15 cellular contexts compared by ENCODE assay signal in genomic region chr17:71004413-71004812, GRCh38.
DNase-seq lines count a peak whose midpoint lies in the region; ATAC-seq, FAIRE-seq and TF ChIP-seq lines count a peak whose summit lies in the region.
"Had no signal": no experiment of that assay in that cellular context is flagged by ENCODE, and none has a peak within 500 bp of the region (broad histone marks: within the 10 kb centered on the region; RNA-seq: fewer than 3 reads in every experiment).

No MANE protein-coding gene starts in this region.

- no peak for TF ChIP-seq CTCF in bronchial epithelial cell (IDR thresholded peaks at IDR 0.05; ENCODE audit: insufficient read depth, low read length, severe bottlenecking)
- TF ChIP-seq CTCF in neural progenitor cell (IDR thresholded peaks at IDR 0.05): no peak

- no peaks in the 10 kb centered on the region for H3K4me1 ChIP-seq in neural progenitor cell
- H3K4me1 ChIP-seq: BE2C had no signal

- no peaks in the 10 kb centered on the region for H3K79me2 ChIP-seq in neural progenitor cell (ENCODE audit: low read depth)

- no peak overlapping the region for H3K4me2 ChIP-seq in neural progenitor cell

- no peak overlapping the region for H3K27ac ChIP-seq in neural progenitor cell
- H3K27ac ChIP-seq: C4-2B had no signal

- no peaks in the 10 kb centered on the region for H3F3A ChIP-seq in neural progenitor cell (ENCODE audit: low read depth)

- H3K27ac Mint-ChIP-seq in neural progenitor cell: no peak overlapping the region
- no peak overlapping the region for H3K27ac Mint-ChIP-seq in immature natural killer cell
- H3K27ac Mint-ChIP-seq: CD4-positive, alpha-beta memory T cell had no signal

- FAIRE-seq in HTR-8/SVneo (lab: Jason Lieb, UNC) (peak; percentile 54), bronchial epithelial cell (lab: Jason Lieb, UNC) (no peak)
- FAIRE-seq: A204.1, GM12878, GM18507, H54 had no signal

- no peaks in the 10 kb centered on the region for H3K27me3 ChIP-seq in bronchial epithelial cell (ENCODE audit: control insufficient read depth, insufficient read depth, low read length)
- no peaks in the 10 kb centered on the region for H3K27me3 ChIP-seq in neural progenitor cell
- no peaks in the 10 kb centered on the region for H3K27me3 ChIP-seq in H7 (ENCODE audit: control insufficient read depth, insufficient read depth, low read length)
- H3K27me3 ChIP-seq: BE2C had no signal

- no peak overlapping the region for H3K4me3 ChIP-seq in bronchial epithelial cell (ENCODE audit: low read depth, low read length)
- no peak overlapping the region for H3K4me3 ChIP-seq in neural progenitor cell
- H3K4me3 ChIP-seq in H7 (ENCODE audit: insufficient read depth, low read depth, low read length): no peak overlapping the region
- H3K4me3 ChIP-seq: GM12878 had no signal

- H3K4me3 Mint-ChIP-seq in neural progenitor cell (no peak overlapping the region), immature natural killer cell (no peak overlapping the region)
- H3K4me3 Mint-ChIP-seq: CD4-positive, alpha-beta memory T cell had no signal

- DNase-seq in HTR-8/SVneo (ENCODE audit: insufficient read length, low spot score) (no peak), bronchial epithelial cell (ENCODE audit: low read depth) (peak; percentile 13), neural progenitor cell (ENCODE audit: low spot score) (no peak), H7 (no peak), GM19240 (ENCODE audit: insufficient read length, low spot score) (no peak), immature natural killer cell (no peak)
- DNase-seq: BE2C; CD4-positive, alpha-beta memory T cell; DMS79 had no signal

- H3K4me1 Mint-ChIP-seq in neural progenitor cell: no peaks in the 10 kb centered on the region
- no peaks in the 10 kb centered on the region for H3K4me1 Mint-ChIP-seq in immature natural killer cell
- H3K4me1 Mint-ChIP-seq: CD4-positive, alpha-beta memory T cell had no signal

- H4K20me1 ChIP-seq in neural progenitor cell (ENCODE audit: low read depth): no peaks in the 10 kb centered on the region

- peak overlapping the region; percentile 21 for H2AFZ ChIP-seq in neural progenitor cell (replicated peaks)

- H3K9me3 Mint-ChIP-seq in neural progenitor cell (no peaks in the 10 kb centered on the region), immature natural killer cell (peaks cover 4 to 48% (median 13%) of the 10 kb centered on the region in 6 donors)

- no peaks in the 10 kb centered on the region for H3K9me3 ChIP-seq in neural progenitor cell (ENCODE audit: low read depth)
- H3K9me3 ChIP-seq: BE2C had no signal

- no peak overlapping the region for H3K9ac ChIP-seq in neural progenitor cell

- no peaks in the 10 kb centered on the region for H3K36me3 Mint-ChIP-seq in neural progenitor cell
- H3K36me3 Mint-ChIP-seq in immature natural killer cell: no peaks in the 10 kb centered on the region
- H3K36me3 Mint-ChIP-seq: CD4-positive, alpha-beta memory T cell had no signal

- no peak for ATAC-seq in HG03469 (IDR thresholded peaks at IDR 0.05; ENCODE audit: unreplicated experiment)
- ATAC-seq: GM12878 had no signal

- H3K36me3 ChIP-seq in bronchial epithelial cell (ENCODE audit: control insufficient read depth, insufficient read depth, low read length) (no peaks in the 10 kb centered on the region), neural progenitor cell (no peaks in the 10 kb centered on the region), H7 (replicated peaks; ENCODE audit: control insufficient read depth, insufficient read depth, low read length) (no peaks in the 10 kb centered on the region)
- H3K36me3 ChIP-seq: BE2C had no signal

- no peaks in the 10 kb centered on the region for H3K27me3 Mint-ChIP-seq in neural progenitor cell (ENCODE audit: insufficient read depth, low read depth)
- peaks cover 0 to 2% (median 0%) of the 10 kb centered on the region in 3 donors for H3K27me3 Mint-ChIP-seq in immature natural killer cell (ENCODE audit: low read depth in 3 of 3)
- H3K27me3 Mint-ChIP-seq: CD4-positive, alpha-beta memory T cell had no signal
